In the genomic region with DNA sequence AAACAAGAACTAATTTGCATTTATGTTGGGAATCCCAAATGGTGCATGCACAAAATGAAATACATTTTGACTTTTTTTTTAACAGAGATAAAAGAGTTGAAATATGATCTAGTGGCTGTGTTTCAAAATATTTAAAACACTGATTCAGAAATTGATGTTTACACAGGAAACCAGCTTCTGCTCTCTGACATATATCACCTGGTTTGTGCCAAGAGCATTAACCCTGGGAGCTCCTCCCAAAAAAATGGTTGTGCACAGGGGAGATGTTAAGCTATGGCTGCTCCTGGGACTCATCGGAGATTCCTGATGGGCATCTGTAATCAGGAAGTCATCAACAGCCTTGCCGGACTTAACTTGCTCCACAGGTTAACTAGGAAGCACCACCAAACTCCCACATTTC, we compare ENCODE assay signal across 27 cellular contexts.
"Had no signal": no experiment of that assay in that cellular context is flagged by ENCODE, and none has a peak within 500 bp of the region (broad histone marks: within the 10 kb centered on the region; RNA-seq: fewer than 3 reads in every experiment).

No MANE protein-coding gene starts in this region.

- H3K9me3 ChIP-seq: ascending aorta had no signal

- H3K27ac ChIP-seq: ascending aorta, WERI-Rb-1 had no signal

- H3K36me3 ChIP-seq: ascending aorta, WERI-Rb-1 had no signal

- H3K27me3 ChIP-seq: ascending aorta had no signal

- H3K4me3 ChIP-seq: ascending aorta had no signal

- ATAC-seq: activated CD4-positive, alpha-beta T cell treated with anti-CD3 and anti-CD28 coated beads for 36 hours; activated CD4-positive, CD25-positive, alpha-beta regulatory T cell treated with anti-CD3 and anti-CD28 coated beads, Interleukin-2, amount 50 U/mL, for 24 hours; activated CD8-positive, alpha-beta memory T cell treated with anti-CD3 and anti-CD28 coated beads, Interleukin-2, amount 10 ng/mL, durations not matched to agents 7 days and 5 days; activated CD8-positive, alpha-beta T cell treated with anti-CD3 and anti-CD28 coated beads, Interleukin-2, amount 10 ng/mL, durations not matched to agents 7 days and 5 days; activated naive CD8-positive, alpha-beta T cell treated with anti-CD3 and anti-CD28 coated beads, Interleukin-2, amount 50 U/mL, for 24 hours had no signal

- DNase-seq: activated CD4-positive, alpha-beta memory T cell treated with anti-CD3 and anti-CD28 coated beads, Interleukin-2, amount 10 ng/mL, durations not matched to agents 7 days and 5 days; activated CD4-positive, alpha-beta T cell treated with anti-CD3 and anti-CD28 coated beads for 1 hour; activated CD4-positive, alpha-beta T cell treated with anti-CD3 and anti-CD28 coated beads for 36 hours; activated CD4-positive, alpha-beta T cell treated with anti-CD3 and anti-CD28 coated beads for 48 hours; activated CD4-positive, alpha-beta T cell treated with anti-CD3 and anti-CD28 coated beads, Interleukin-2, amount 10 ng/mL, durations not matched to agents 7 days and 5 days; activated CD4-positive, alpha-beta T cell treated with anti-CD3 and anti-CD28 coated beads, Interleukin-2, amount 50 U/mL, for 48 hours; activated CD4-positive, CD25-positive, alpha-beta regulatory T cell; activated CD8-positive, alpha-beta memory T cell treated with anti-CD3 and anti-CD28 coated beads for 24 hours; activated CD8-positive, alpha-beta memory T cell treated with anti-CD3 and anti-CD28 coated beads, Interleukin-2, amount 10 ng/mL, durations not matched to agents 7 days and 5 days; activated CD8-positive, alpha-beta memory T cell treated with anti-CD3 and anti-CD28 coated beads, Interleukin-2, amount 50 U/mL, for 48 hours; activated CD8-positive, alpha-beta T cell treated with anti-CD3 and anti-CD28 coated beads, Interleukin-2, amount 10 ng/mL, durations not matched to agents 7 days and 5 days; activated effector memory CD4-positive, alpha-beta T cell treated with Interleukin-2 at 50 U/mL for 16 hours; activated gamma-delta T cell; activated naive CD4-positive, alpha-beta T cell treated with anti-CD3 and anti-CD28 coated beads, Interleukin-2, amount 10 ng/mL, durations not matched to agents 7 days and 5 days; activated naive CD4-positive, alpha-beta T cell treated with Interleukin-2 at 50 U/mL for 16 hours; activated naive CD8-positive, alpha-beta T cell treated with anti-CD3 and anti-CD28 coated beads, Interleukin-2, amount 10 ng/mL, durations not matched to agents 7 days and 5 days; activated naive CD8-positive, alpha-beta T cell treated with anti-CD3 and anti-CD28 coated beads, Interleukin-2, amount 50 U/mL, for 24 hours; activated T-cell treated with anti-CD3 and anti-CD28 coated beads, Interleukin-2, amount 50 U/mL, for 24 hours; activated T-cell treated with anti-CD3 and anti-CD28 coated beads, Interleukin-2, amount 50 U/mL, for 48 hours; amygdala; anterior cingulate cortex; central memory CD4-positive, alpha-beta T cell; T-helper 2 cell; T-helper 9 cell; WERI-Rb-1 had no signal

- H3K4me1 ChIP-seq: ascending aorta had no signal
